Comparison of ENCODE assay signal across 26 cellular contexts in the genomic region with DNA sequence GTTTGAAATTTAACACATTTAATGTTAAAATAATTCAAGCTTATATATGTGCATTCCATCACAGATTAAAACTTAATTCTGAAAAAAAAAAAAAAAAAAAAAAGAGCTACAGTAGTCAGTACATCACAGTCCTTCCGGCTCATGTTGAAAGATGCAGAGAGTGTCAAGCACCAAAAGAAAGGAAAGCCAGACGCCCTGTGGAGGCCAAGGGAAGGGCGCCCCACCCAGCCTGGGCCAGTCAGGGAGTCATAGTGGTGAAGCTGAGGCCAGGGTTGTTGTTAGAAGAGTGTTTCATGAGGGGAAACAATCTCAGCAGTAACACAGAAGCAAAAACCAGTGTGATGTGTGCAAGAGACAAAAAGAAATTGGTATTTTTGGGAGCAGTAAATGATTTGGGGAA.
"Had no signal": no experiment of that assay in that cellular context is flagged by ENCODE, and none has a peak within 500 bp of the region (broad histone marks: within the 10 kb centered on the region; RNA-seq: fewer than 3 reads in every experiment).

No MANE protein-coding gene starts in this region.

- H3K36me3 Mint-ChIP-seq: natural killer cell, neural progenitor cell had no signal

- H3K9ac ChIP-seq: neural progenitor cell, parathyroid adenoma had no signal

- H3K27me3 Mint-ChIP-seq: activated CD4-positive, alpha-beta memory T cell treated with anti-CD3 and anti-CD28 coated beads for 36 hours; activated CD4-positive, alpha-beta T cell treated with anti-CD3 and anti-CD28 coated beads, Interleukin-2, amount 10 ng/mL, durations not matched to agents 24 days and 14 days; activated T-cell treated with anti-CD3 and anti-CD28 coated beads, Interleukin-2, amount 50 U/mL, for 24 hours; central memory CD8-positive, alpha-beta T cell; dendritic cell treated with granulocyte-macrophage colony-stimulating factor and Interleukin-4, amounts not matched to agents 40 ng/mL and 50 ng/mL, for 4 days had no signal

- DNase-seq: activated CD4-positive, alpha-beta memory T cell treated with anti-CD3 and anti-CD28 coated beads for 36 hours; activated CD4-positive, alpha-beta T cell treated with anti-CD3 and anti-CD28 coated beads, Interleukin-2, amount 10 ng/mL, durations not matched to agents 24 days and 14 days; activated CD4-positive, CD25-positive, alpha-beta regulatory T cell treated with anti-CD3 and anti-CD28 coated beads, Interleukin-2, amount 50 U/mL, for 72 hours; activated CD8-positive, alpha-beta memory T cell treated with anti-CD3 and anti-CD28 coated beads, Interleukin-2, amount 50 U/mL, for 48 hours; activated gamma-delta T cell treated with Interleukin-2 at 50 U/mL for 16 hours; activated naive CD4-positive, alpha-beta T cell treated with anti-CD3 and anti-CD28 coated beads, Interleukin-2, amount 50 U/mL, for 16 hours; activated T-cell treated with anti-CD3 and anti-CD28 coated beads, Interleukin-2, amount 50 U/mL, for 24 hours; foreskin keratinocyte; heart left ventricle; hypothalamus; lower lobe of right lung; mesendoderm; natural killer cell; occipital lobe; psoas muscle; right cardiac atrium; stimulated activated naive CD4-positive, alpha-beta T cell; tibial artery had no signal

- H3K4me3 ChIP-seq: esophagus muscularis mucosa, heart left ventricle, lower lobe of right lung, neural progenitor cell, psoas muscle, suprapubic skin, tibial artery had no signal

- H3K4me1 ChIP-seq: foreskin keratinocyte, heart left ventricle, lower lobe of right lung, neural progenitor cell, parathyroid adenoma, psoas muscle, suprapubic skin, tibial artery had no signal

- H3K27ac Mint-ChIP-seq: activated CD4-positive, alpha-beta memory T cell treated with anti-CD3 and anti-CD28 coated beads for 36 hours; activated CD4-positive, alpha-beta T cell treated with anti-CD3 and anti-CD28 coated beads, Interleukin-2, amount 10 ng/mL, durations not matched to agents 24 days and 14 days; activated T-cell treated with anti-CD3 and anti-CD28 coated beads, Interleukin-2, amount 50 U/mL, for 24 hours; dendritic cell treated with granulocyte-macrophage colony-stimulating factor and Interleukin-4, amounts not matched to agents 40 ng/mL and 50 ng/mL, for 4 days; natural killer cell; neural progenitor cell had no signal

- H3K36me3 ChIP-seq: esophagus muscularis mucosa, heart left ventricle, lower lobe of right lung, neural progenitor cell, suprapubic skin, tibial artery had no signal

- ATAC-seq: foreskin keratinocyte, heart left ventricle, lower lobe of right lung, natural killer cell, psoas muscle, right cardiac atrium had no signal

- H3K4me3 Mint-ChIP-seq: activated CD4-positive, alpha-beta memory T cell treated with anti-CD3 and anti-CD28 coated beads for 36 hours; activated CD4-positive, alpha-beta T cell treated with anti-CD3 and anti-CD28 coated beads, Interleukin-2, amount 10 ng/mL, durations not matched to agents 24 days and 14 days; activated T-cell treated with anti-CD3 and anti-CD28 coated beads, Interleukin-2, amount 50 U/mL, for 24 hours; central memory CD8-positive, alpha-beta T cell; dendritic cell treated with granulocyte-macrophage colony-stimulating factor and Interleukin-4, amounts not matched to agents 40 ng/mL and 50 ng/mL, for 4 days; natural killer cell; neural progenitor cell had no signal

- H3K27me3 ChIP-seq: esophagus muscularis mucosa, foreskin keratinocyte, heart left ventricle, neural progenitor cell, suprapubic skin, tibial artery had no signal

- FAIRE-seq: bronchial epithelial cell had no signal

- H3K4me2 ChIP-seq: neural progenitor cell had no signal

- H3K79me2 ChIP-seq: parathyroid adenoma had no signal

- H3K4me1 Mint-ChIP-seq: activated CD4-positive, alpha-beta T cell treated with anti-CD3 and anti-CD28 coated beads, Interleukin-2, amount 10 ng/mL, durations not matched to agents 24 days and 14 days; central memory CD8-positive, alpha-beta T cell; natural killer cell; neural progenitor cell had no signal

- H2AFZ ChIP-seq: neural progenitor cell, parathyroid adenoma had no signal

- H3K27ac ChIP-seq: esophagus muscularis mucosa, foreskin keratinocyte, heart left ventricle, lower lobe of right lung, neural progenitor cell, parathyroid adenoma, psoas muscle, suprapubic skin, tibial artery, VCaP had no signal
